16 cellular contexts compared by ENCODE assay signal in the genomic region with DNA sequence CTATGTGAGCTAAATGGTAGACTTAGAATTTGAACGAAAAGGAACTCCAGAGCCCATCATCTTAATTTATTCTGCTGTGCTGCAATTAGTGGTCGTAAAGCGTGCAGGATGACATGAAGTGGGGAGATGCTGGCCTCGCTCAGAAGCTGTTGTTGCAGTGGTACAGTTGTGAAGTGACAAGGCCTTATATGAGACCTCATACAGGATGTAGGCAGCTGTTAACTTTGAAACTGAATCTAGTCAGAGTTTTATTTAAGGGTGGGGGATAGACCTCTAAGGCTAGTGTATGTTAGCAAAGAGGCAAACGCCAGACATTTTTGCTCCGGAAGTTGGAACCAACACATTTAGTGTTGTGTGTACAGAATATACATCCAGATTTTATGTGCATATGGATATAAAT. TPM values are rescaled to one million over a fixed set of nuclear protein-coding genes. Genes with fewer than 3 reads are reported as not detected.
DNase-seq lines count a peak whose midpoint lies in the region; ATAC-seq and TF ChIP-seq lines count a peak whose summit lies in the region.
"Had no signal": no experiment of that assay in that cellular context is flagged by ENCODE, and none has a peak within 500 bp of the region (broad histone marks: within the 10 kb centered on the region; RNA-seq: fewer than 3 reads in every experiment).

No MANE protein-coding gene starts in this region.

- H3K4me3 ChIP-seq in muscle layer of duodenum (ENCODE audit: low read depth in 1 of 2, low read length in 2 of 2): no peak overlapping the region
- no peak overlapping the region for H3K4me3 ChIP-seq in lower leg skin (ENCODE audit: low read depth, poor library complexity, severe bottlenecking)
- H3K4me3 ChIP-seq: gastrocnemius medialis had no signal

- intact Hi-C loops in activated CD8-positive, alpha-beta T cell treated with anti-CD3 and anti-CD28 coated beads for 36 hours (cut with micrococcal nuclease): loop anchor here (5.0 to 10.0 kb wide), 4 partner anchors 163 to 613 kb away; no protein-coding TSS in a partner anchor
- intact Hi-C loops in lower leg skin (cut with DNase I; ENCODE audit: low total_unique reads): loop anchor here (5.0 kb wide), 3 partner anchors 360 to 610 kb away; no protein-coding TSS in a partner anchor

- peaks cover 43 to 64% of the 10 kb centered on the region in 2 donors for H3K4me1 ChIP-seq in muscle layer of duodenum (ENCODE audit: control insufficient read depth in 1 of 2, insufficient read depth in 2 of 2, low read length in 2 of 2)

- no peaks in the 10 kb centered on the region for H3K9me3 Mint-ChIP-seq in activated CD8-positive, alpha-beta T cell treated with anti-CD3 and anti-CD28 coated beads for 36 hours
- no peaks in the 10 kb centered on the region for H3K9me3 Mint-ChIP-seq in activated CD8-positive, alpha-beta T cell treated with anti-CD3 and anti-CD28 coated beads, Interleukin-2, amount 10 ng/mL, durations not matched to agents 7 days and 5 days (ENCODE audit: insufficient read depth)
- H3K9me3 Mint-ChIP-seq in brain: peaks cover 0 to 5% (median 0%) of the 10 kb centered on the region in 5 experiments

- POLR2A ChIA-PET in activated CD8-positive, alpha-beta T cell treated with anti-CD3 and anti-CD28 coated beads for 36 hours (lab: Charles Lee): interaction anchor here (0.8 kb wide), 1 partner anchor 18 kb away, joined by 3 read pairs; no protein-coding TSS in a partner anchor
- POLR2A ChIA-PET in activated CD8-positive, alpha-beta T cell treated with anti-CD3 and anti-CD28 coated beads, Interleukin-2, amount 10 ng/mL, durations not matched to agents 7 days and 5 days (lab: Charles Lee): interaction anchor here (1.6 kb wide), 1 partner anchor 497 kb away, joined by 3 read pairs; no protein-coding TSS in a partner anchor

- WGBS in lower leg skin, 2 donors: 68 to 72% methylated on average over 6 of the region's 6 CpGs

- H3K27ac Mint-ChIP-seq in activated CD8-positive, alpha-beta T cell treated with anti-CD3 and anti-CD28 coated beads for 36 hours: peak overlapping the region; percentile 75
- H3K27ac Mint-ChIP-seq in activated CD8-positive, alpha-beta T cell treated with anti-CD3 and anti-CD28 coated beads, Interleukin-2, amount 10 ng/mL, durations not matched to agents 7 days and 5 days: no peak overlapping the region
- peak overlapping the region; percentile 37 to 88 (median 63) for H3K27ac Mint-ChIP-seq in brain

- peak; percentile 79 for ATAC-seq in activated CD8-positive, alpha-beta T cell treated with anti-CD3 and anti-CD28 coated beads for 36 hours
- ATAC-seq in activated CD8-positive, alpha-beta T cell treated with anti-CD3 and anti-CD28 coated beads, Interleukin-2, amount 10 ng/mL, durations not matched to agents 7 days and 5 days: no peak
- no peak for ATAC-seq in omental fat pad (ENCODE audit: low FRiP score)
- ATAC-seq in HG02852 (IDR thresholded peaks at IDR 0.05; ENCODE audit: unreplicated experiment): no peak
- ATAC-seq: HCT116 had no signal

- H3K27ac ChIP-seq in muscle layer of duodenum (ENCODE audit: low read length) (peak overlapping the region; percentile 48), substantia nigra (ENCODE audit: low read depth, low read length, poor library complexity, severe bottlenecking) (peak overlapping the region; percentile 85)

- no peaks in the 10 kb centered on the region for H3K9me3 ChIP-seq in muscle layer of duodenum (ENCODE audit: control insufficient read depth in 1 of 2, low read length in 2 of 2)
- H3K9me3 ChIP-seq: gastrocnemius medialis had no signal

- no peak for TF ChIP-seq POLR2A in lower leg skin (IDR thresholded peaks at IDR 0.05)

- H3K27me3 Mint-ChIP-seq in activated CD8-positive, alpha-beta T cell treated with anti-CD3 and anti-CD28 coated beads for 36 hours: no peaks in the 10 kb centered on the region
- no peaks in the 10 kb centered on the region for H3K27me3 Mint-ChIP-seq in activated CD8-positive, alpha-beta T cell treated with anti-CD3 and anti-CD28 coated beads, Interleukin-2, amount 10 ng/mL, durations not matched to agents 7 days and 5 days (ENCODE audit: low read depth)
- no peaks in the 10 kb centered on the region for H3K27me3 Mint-ChIP-seq in brain

- no peaks in the 10 kb centered on the region for H3K27me3 ChIP-seq in muscle layer of duodenum (ENCODE audit: low read depth, low read length)
- H3K27me3 ChIP-seq: gastrocnemius medialis had no signal

- peaks cover 75% of the 10 kb centered on the region for H3K4me1 Mint-ChIP-seq in activated CD8-positive, alpha-beta T cell treated with anti-CD3 and anti-CD28 coated beads for 36 hours (ENCODE audit: low read depth)
- peaks cover 40% of the 10 kb centered on the region for H3K4me1 Mint-ChIP-seq in activated CD8-positive, alpha-beta T cell treated with anti-CD3 and anti-CD28 coated beads, Interleukin-2, amount 10 ng/mL, durations not matched to agents 7 days and 5 days (ENCODE audit: low read depth)
- H3K4me1 Mint-ChIP-seq in brain: peaks cover 66% of the 10 kb centered on the region

- DNase-seq in activated CD8-positive, alpha-beta T cell treated with anti-CD3 and anti-CD28 coated beads for 36 hours: peak; percentile 59
- no peak for DNase-seq in activated CD8-positive, alpha-beta T cell treated with anti-CD3 and anti-CD28 coated beads, Interleukin-2, amount 10 ng/mL, durations not matched to agents 7 days and 5 days
- no peak for DNase-seq in substantia nigra (lab: John Stamatoyannopoulos, UW)
- no peak for DNase-seq in lower leg skin (ENCODE audit: low spot score in 2 of 2)
- DNase-seq in omental fat pad (ENCODE audit: low spot score): no peak
- DNase-seq: ACHN; aorta; effector CD4-positive, alpha-beta T cell; gastrocnemius medialis; kidney; NCI-H2081; SHP77 treated with DMSO at 0.1 percent for 48 hours had no signal

- no peak overlapping the region for H3K4me3 Mint-ChIP-seq in activated CD8-positive, alpha-beta T cell treated with anti-CD3 and anti-CD28 coated beads for 36 hours
- no peak overlapping the region for H3K4me3 Mint-ChIP-seq in activated CD8-positive, alpha-beta T cell treated with anti-CD3 and anti-CD28 coated beads, Interleukin-2, amount 10 ng/mL, durations not matched to agents 7 days and 5 days
- H3K4me3 Mint-ChIP-seq in brain: peak overlapping the region in 3 of 5 experiments; percentile 11 to 28 (median 26)

- no peak for TF ChIP-seq CTCF in activated CD8-positive, alpha-beta T cell treated with anti-CD3 and anti-CD28 coated beads for 36 hours (IDR thresholded peaks at IDR 0.05)
- TF ChIP-seq CTCF in brain (conservative IDR thresholded peaks at IDR 0.05) (no peak), lower leg skin (IDR thresholded peaks at IDR 0.05) (no peak), omental fat pad (IDR thresholded peaks at IDR 0.05) (no peak)

- peaks cover 10% of the 10 kb centered on the region for H3K36me3 Mint-ChIP-seq in activated CD8-positive, alpha-beta T cell treated with anti-CD3 and anti-CD28 coated beads for 36 hours (ENCODE audit: low read depth)
- peaks cover 13% of the 10 kb centered on the region for H3K36me3 Mint-ChIP-seq in activated CD8-positive, alpha-beta T cell treated with anti-CD3 and anti-CD28 coated beads, Interleukin-2, amount 10 ng/mL, durations not matched to agents 7 days and 5 days (ENCODE audit: low read depth)
- peaks cover 43% of the 10 kb centered on the region for H3K36me3 Mint-ChIP-seq in brain

- CTCF ChIA-PET in activated CD8-positive, alpha-beta T cell treated with anti-CD3 and anti-CD28 coated beads for 36 hours (lab: Charles Lee): interaction anchor here (0.9 to 6.0 kb wide), 10 partner anchors 9 to 615 kb away, joined by 3 to 119 read pairs (median 20); no protein-coding TSS in a partner anchor
- CTCF ChIA-PET in activated CD8-positive, alpha-beta T cell treated with anti-CD3 and anti-CD28 coated beads, Interleukin-2, amount 10 ng/mL, durations not matched to agents 7 days and 5 days (lab: Charles Lee): interaction anchor here (0.8 to 6.1 kb wide), 4 partner anchors 10 to 498 kb away, joined by 3 to 192 read pairs (median 75); no protein-coding TSS in a partner anchor

- peaks cover 4 to 12% of the 10 kb centered on the region in 2 donors for H3K36me3 ChIP-seq in muscle layer of duodenum (ENCODE audit: control insufficient read depth in 1 of 2, insufficient read depth in 2 of 2, low read length in 2 of 2)

RNA-seq across cellular contexts. Expression of gene KLF3, which starts 13.5 kb away (rescaled TPM):
- total RNA-seq in activated CD8-positive, alpha-beta T cell treated with anti-CD3 and anti-CD28 coated beads for 36 hours: 1 to 10 TPM; 5.5 to 6.0 TPM
- total RNA-seq in activated CD8-positive, alpha-beta T cell treated with anti-CD3 and anti-CD28 coated beads, Interleukin-2, amount 10 ng/mL, durations not matched to agents 7 days and 5 days: 1 to 10 TPM; 8.1 to 8.3 TPM
- 16.5 TPM for polyA plus RNA-seq in brain (ENCODE audit: insufficient read depth, low read depth, low replicate concordance)
- 100 to 1,000 TPM; 131 to 224 (median 142) TPM for total RNA-seq in lower leg skin
- total RNA-seq in omental fat pad: 10 to 100 TPM; 40.4 to 64.9 (median 53.8) TPM

Comparison
In these comparisons a context has a peak if more than half of its experiments do, and no peak if none do; other contexts are left out.
1. H3K4me3 Mint-ChIP-seq: peak in brain (3 of 5); none in activated CD8-positive, alpha-beta T cell treated with anti-CD3 and anti-CD28 coated beads for 36 hours (single experiment) and activated CD8-positive, alpha-beta T cell treated with anti-CD3 and anti-CD28 coated beads, Interleukin-2, amount 10 ng/mL, durations not matched to agents 7 days and 5 days (single experiment).
2. RNA of gene KLF3, which starts 13.5 kb away (total RNA-seq): 131 to 224 TPM in lower leg skin and 40.4 to 64.9 TPM in omental fat pad; 8.1 to 8.3 TPM in activated CD8-positive, alpha-beta T cell treated with anti-CD3 and anti-CD28 coated beads, Interleukin-2, amount 10 ng/mL, durations not matched to agents 7 days and 5 days and 5.5 to 6.0 TPM in activated CD8-positive, alpha-beta T cell treated with anti-CD3 and anti-CD28 coated beads for 36 hours; every median in the first group is over 4 times any median in the second.